ENCODE assay signal across 8 cellular contexts in the genomic region with DNA sequence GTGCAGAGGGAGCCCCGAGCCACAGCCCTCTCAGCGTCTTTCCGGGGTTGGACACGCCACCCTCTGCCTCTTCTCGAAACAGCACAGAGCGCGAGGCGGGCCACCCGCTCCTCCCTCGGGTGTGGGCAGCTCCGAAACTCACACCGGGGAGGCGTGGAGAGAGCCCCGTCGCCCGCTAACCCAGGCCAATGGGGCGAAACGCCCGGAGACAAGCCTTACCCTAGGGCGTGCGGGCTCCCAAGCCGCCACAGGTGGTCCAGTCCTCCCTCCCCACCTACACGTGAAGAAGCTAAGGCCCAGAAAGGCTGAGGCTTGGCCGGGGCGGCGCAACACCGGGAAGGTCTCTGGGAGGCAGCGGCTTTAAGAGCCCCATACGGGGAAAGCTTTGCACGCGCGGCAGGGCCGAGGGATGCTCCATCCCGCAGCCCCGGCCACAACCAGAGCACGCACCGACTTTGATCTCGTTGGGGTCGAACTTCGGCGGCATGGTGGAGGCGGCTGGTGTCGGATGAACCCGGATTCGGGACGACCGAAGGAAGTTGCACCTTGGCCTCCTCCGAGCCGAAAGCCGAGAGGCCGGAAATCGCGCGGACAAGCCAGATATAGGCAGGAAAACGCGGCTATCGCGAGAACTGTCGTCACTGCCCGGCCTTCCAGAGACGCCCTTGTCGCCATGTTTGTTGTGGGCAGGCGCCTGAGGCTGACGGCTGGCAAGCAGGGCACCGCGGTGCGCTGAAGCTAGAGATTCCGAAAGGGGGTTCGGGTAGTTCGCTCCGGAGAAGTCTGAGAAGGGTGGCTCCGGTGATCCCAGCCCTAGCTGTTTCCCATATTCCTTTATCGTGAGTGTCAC. TPM values are rescaled to one million over a fixed set of nuclear protein-coding genes. Genes with fewer than 3 reads are reported as not detected.
DNase-seq lines count a peak whose midpoint lies in the region; ATAC-seq lines count a peak whose summit lies in the region.

A gene (plus strand): TSS at position 680 of the 850 bp plus-strand sequence. CDS start 3,018 bp downstream, outside the sequence.
A gene (minus strand): TSS at position 576 of the 850 bp plus-strand sequence. CDS start 89 bp downstream, at position 487.

- DNase-seq in DMS 273 treated with DMSO at 0.1 percent for 48 hours (lab: John Stamatoyannopoulos, UW) (peak; percentile 57), OCI-M1 (lab: John Stamatoyannopoulos, UW) (peak; percentile 96), activated T-cell treated with anti-CD3 and anti-CD28 coated beads for 24 hours (ENCODE audit: low read depth) (peak; percentile 97), epidermal melanocyte (ENCODE audit: insufficient read length, low spot score) (peak; percentile 95)
- DNase-seq in stimulated activated CD8-positive, alpha-beta memory T cell treated with anti-CD3 and anti-CD28 coated beads, Interleukin-2, amount 100 ng/mL, for 48 hours (ENCODE audit: low read depth in 2 of 2): peak; percentile 95 to 96

- peak within 1 kb of the TSS; percentile 95 to 99 (median 96) for H3K4me3 Mint-ChIP-seq in IgD-negative memory B cell

- peak within 1 kb of the TSS; percentile 88 to 97 (median 97) for H3K27ac Mint-ChIP-seq in IgD-negative memory B cell

- peak within 1 kb of the TSS; percentile 95 for H3K4me3 ChIP-seq in mononuclear cell (ENCODE audit: low read length)

- no peaks in the 10 kb centered on the region for H3K27me3 Mint-ChIP-seq in IgD-negative memory B cell

- peak; percentile 72 for ATAC-seq in GM21528 (IDR thresholded peaks at IDR 0.05; ENCODE audit: low FRiP score, unreplicated experiment)

- H3K9me3 Mint-ChIP-seq in IgD-negative memory B cell: no peaks in the 10 kb centered on the region

- peaks cover 8% of the 10 kb centered on the region for H3K36me3 Mint-ChIP-seq in IgD-negative memory B cell

- H3K9me3 ChIP-seq in mononuclear cell (ENCODE audit: low read depth, low read length): no peaks in the 10 kb centered on the region

- H3K4me1 ChIP-seq in mononuclear cell (ENCODE audit: insufficient read depth, low read length): peaks cover 55% of the 10 kb centered on the region

- H3K27me3 ChIP-seq in mononuclear cell (ENCODE audit: insufficient read depth, low read length): no peaks in the 10 kb centered on the region

- H3K4me1 Mint-ChIP-seq in IgD-negative memory B cell: peaks cover 29 to 39% (median 30%) of the 10 kb centered on the region in 3 donors

RNA-seq across cellular contexts. Expression of the first gene that starts in this region (rescaled TPM):
- 15.7 TPM for polyA plus RNA-seq in IgD-negative memory B cell
- total RNA-seq in mononuclear cell: 6.8 TPM

RNA-seq across cellular contexts. Expression of the second gene that starts in this region (rescaled TPM):
- polyA plus RNA-seq in IgD-negative memory B cell: 2,090 TPM
- total RNA-seq in mononuclear cell: 2,145 TPM

Comparison
In these comparisons a context has a peak if more than half of its experiments do, and no peak if none do; other contexts are left out.
1. Peak in every context shown above with its lines: DNase-seq, ATAC-seq and H3K4me3 ChIP-seq.